In the genomic region with DNA sequence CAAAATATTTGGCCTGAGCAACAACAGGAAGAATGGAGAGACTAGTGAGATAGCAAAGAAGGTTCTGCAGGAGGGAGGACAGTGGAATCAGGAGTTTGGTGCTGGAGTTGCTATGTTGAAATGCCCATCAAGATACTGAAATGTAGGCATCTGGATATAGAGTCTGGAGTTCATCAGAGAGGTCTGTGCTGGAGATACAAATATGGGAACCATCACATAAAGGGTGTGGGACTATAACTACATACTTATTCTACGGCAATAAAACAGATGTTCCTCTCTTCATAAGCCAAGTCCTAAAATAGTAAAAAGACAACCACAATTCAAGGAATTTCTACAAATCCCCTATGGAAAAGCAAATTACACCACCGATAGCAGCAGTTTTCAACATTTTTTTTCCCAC, we compare ENCODE assay signal across 9 cellular contexts. TPM values are rescaled to one million over a fixed set of nuclear protein-coding genes. Genes with fewer than 3 reads are reported as not detected.
DNase-seq lines count a peak whose midpoint lies in the region; ATAC-seq, FAIRE-seq and TF ChIP-seq lines count a peak whose summit lies in the region.
"Had no signal": no experiment of that assay in that cellular context is flagged by ENCODE, and none has a peak within 500 bp of the region (broad histone marks: within the 10 kb centered on the region; RNA-seq: fewer than 3 reads in every experiment).

No MANE protein-coding gene starts in this region.

- H2BK5ac ChIP-seq in neuronal stem cell (ENCODE audit: low read length) = no peak overlapping the region

- H3K79me2 ChIP-seq in K562 (ENCODE audit: control insufficient read depth, insufficient read depth, low read length) = peaks cover 60% of the 10 kb centered on the region

- H3K9me1 ChIP-seq in K562 (ENCODE audit: control insufficient read depth, insufficient read depth, low read length) = no peaks in the 10 kb centered on the region

- H2BK12ac ChIP-seq in neuronal stem cell (ENCODE audit: low read length) = no peak overlapping the region

- TF ChIP-seq EP300 in K562 (IDR thresholded peaks at IDR 0.05; ENCODE audit: low read length) = no peak

- H3K36me3 Mint-ChIP-seq in HFFc6 (ENCODE audit: low read depth) = no peaks in the 10 kb centered on the region; the same call in 1 of the 2 replicates

- BruUV-seq in K562 (replicated peaks; lab: Mats Ljungman, UMichigan) = no TSS peak

- H3K27ac Mint-ChIP-seq in HFFc6 = 0 out of 2 replicates have a peak overlapping the region, but pooled peaks have one; percentile 5

- no peak overlapping the region for H3K18ac ChIP-seq in neuronal stem cell (ENCODE audit: low read length)

- H4K20me1 ChIP-seq in K562 (replicated peaks; ENCODE audit: control insufficient read depth, insufficient read depth, low read length) = peaks cover 10% of the 10 kb centered on the region

- CTCF ChIA-PET in BJ (lab: Yijun Ruan, JAX) = no interaction called here
- CTCF ChIA-PET in K562 (lab: Yijun Ruan, JAX; ENCODE audit: low intra/inter-chr PET ratio) = no interaction called here

- no peaks in the 10 kb centered on the region for H3K79me1 ChIP-seq in neuronal stem cell (ENCODE audit: low read depth, low read length)

- intact Hi-C loops in K562 (cut with micrococcal nuclease) = no loop called here

- H3K4me3 ChIP-seq in BJ (ENCODE audit: low read depth, low read length) = peak overlapping the region; percentile 73; the same call in 1 of the 2 replicates
- H3K4me3 ChIP-seq in K562 = peak overlapping the region; percentile 80
- peak overlapping the region; percentile 15 to 20 for H3K4me3 ChIP-seq in muscle layer of colon (ENCODE audit: low read depth in 1 of 2, low read length in 2 of 2)
- H3K4me3 ChIP-seq in neuronal stem cell (ENCODE audit: low read length in 2 of 2) = peak overlapping the region in 1 of 2 donors; percentile 72

- no peak overlapping the region for H4K8ac ChIP-seq in neuronal stem cell (ENCODE audit: low read depth, low read length)

- no peak overlapping the region for H3K14ac ChIP-seq in neuronal stem cell (ENCODE audit: low read length)

- TF ChIP-seq RAD21 in K562 (CRISPR knock-in tag; conservative IDR thresholded peaks at IDR 0.05 in 1 of 2, IDR thresholded peaks at IDR 0.05 in 1 of 2) = no peak

- H3K9me3 ChIP-seq in K562 (replicated peaks; ENCODE audit: control insufficient read depth, insufficient read depth, low read depth, low read length) (no peaks in the 10 kb centered on the region), muscle layer of colon (ENCODE audit: low read length) (no peaks in the 10 kb centered on the region), neuronal stem cell (replicated peaks in 1 of 2; ENCODE audit: control insufficient read depth in 2 of 2, insufficient read depth in 1 of 2, low read depth in 1 of 2, low read length in 2 of 2) (no peaks in the 10 kb centered on the region)

- POLR2A ChIA-PET in BJ (lab: Charles Lee) (no interaction called here), K562 (lab: Yijun Ruan, JAX) (no interaction called here)

- no peaks in the 10 kb centered on the region for H3K9me3 Mint-ChIP-seq in HFFc6

- TF ChIP-seq CTCF in BJ (IDR thresholded peaks at IDR 0.05; ENCODE audit: insufficient read depth, low read depth, low read length) (no peak), HFFc6 (IDR thresholded peaks at IDR 0.05) (no peak), K562 (IDR thresholded peaks at IDR 0.05 in 2 of 3, conservative IDR thresholded peaks at IDR 0.05 in 1 of 3; ENCODE audit: insufficient read depth in 2 of 3, low read depth in 1 of 3, low read length in 3 of 3) (no peak)

- H2BK120ac ChIP-seq in neuronal stem cell (ENCODE audit: low read depth, low read length) = no peak overlapping the region

- no peaks in the 10 kb centered on the region for H3K27me3 ChIP-seq in BJ (ENCODE audit: control insufficient read depth, insufficient read depth, low read length)
- no peaks in the 10 kb centered on the region for H3K27me3 ChIP-seq in K562 (ENCODE audit: control insufficient read depth in 2 of 2, insufficient read depth in 2 of 2, low read length in 2 of 2)
- no peaks in the 10 kb centered on the region for H3K27me3 ChIP-seq in muscle layer of colon (ENCODE audit: control insufficient read depth in 1 of 2, insufficient read depth in 2 of 2, low read length in 2 of 2)
- no peaks in the 10 kb centered on the region for H3K27me3 ChIP-seq in neuronal stem cell (ENCODE audit: control insufficient read depth in 3 of 3, insufficient read depth in 3 of 3, low read depth in 1 of 3, low read length in 3 of 3)

- 55% methylated on average over 2 of the region's 2 CpGs for WGBS in K562 (ENCODE audit: insufficient coverage, low coverage, missing lambda C conversion rate)
- no CpG with 5 or more reads among the region's 2 CpGs for WGBS in neuronal stem cell (ENCODE audit: extremely low coverage in 2 of 2, insufficient read length in 2 of 2, insufficient replicate concordance in 1 of 2), 2 donors

- no peak overlapping the region for H2AK5ac ChIP-seq in neuronal stem cell (ENCODE audit: low read depth, low read length)

- no peak overlapping the region for H3K4ac ChIP-seq in neuronal stem cell (ENCODE audit: low read length)

- in situ Hi-C loops in K562 (cut with MboI) = no loop called here

- H3K23ac ChIP-seq in neuronal stem cell (ENCODE audit: low read depth, low read length, poor library complexity) = no peak overlapping the region

- no peak overlapping the region for H2BK15ac ChIP-seq in neuronal stem cell (ENCODE audit: low read length)

- H3K4me1 Mint-ChIP-seq in HFFc6 (ENCODE audit: low read depth) = peaks cover 23% of the 10 kb centered on the region

- H2AFZ ChIP-seq in K562 (ENCODE audit: low read depth, low read length) = no peak overlapping the region
- H2AFZ ChIP-seq in neuronal stem cell (ENCODE audit: low read length) = no peak overlapping the region

- H3K4me2 ChIP-seq in K562 (ENCODE audit: insufficient read depth, low read length) (peak overlapping the region; percentile 76), neuronal stem cell (ENCODE audit: insufficient read depth, low read length, poor library complexity, severe bottlenecking) (no peak overlapping the region)

- H3K4me1 ChIP-seq in K562 (replicated peaks in 1 of 2; ENCODE audit: control insufficient read depth in 2 of 2, insufficient read depth in 2 of 2, low read length in 2 of 2) (peaks cover 6 to 11% of the 10 kb centered on the region in 2 experiments; a peak in 4 of 5 replicates), muscle layer of colon (ENCODE audit: insufficient read depth, low read length) (no peaks in the 10 kb centered on the region), neuronal stem cell (ENCODE audit: control insufficient read depth in 2 of 2, insufficient read depth in 1 of 2, low read depth in 1 of 2, low read length in 2 of 2) (peaks cover 5 to 8% of the 10 kb centered on the region in 2 donors)

- ATAC-seq in K562 = no peak
- no peak for ATAC-seq in GM21529 (IDR thresholded peaks at IDR 0.05; ENCODE audit: unreplicated experiment)
- no peak for ATAC-seq in HG03159 (IDR thresholded peaks at IDR 0.05; ENCODE audit: unreplicated experiment)

- H3K9ac ChIP-seq in K562 (ENCODE audit: insufficient read depth in 1 of 2, low read depth in 2 of 2, low read length in 2 of 2) (peak overlapping the region in 1 of 2 experiments; percentile 84; a peak in 1 of 4 replicates), muscle layer of colon (ENCODE audit: low read length) (no peak overlapping the region), neuronal stem cell (ENCODE audit: low read depth, low read length, poor library complexity) (no peak overlapping the region)

- no peak for TF ChIP-seq POLR2A in K562 (conservative IDR thresholded peaks at IDR 0.05)

- H3K27ac ChIP-seq in K562 (ENCODE audit: extremely low read depth, low read depth, low read length) (no peak overlapping the region), muscle layer of colon (ENCODE audit: low read depth, low read length) (no peak overlapping the region), neuronal stem cell (replicated peaks; ENCODE audit: low read length) (no peak overlapping the region)

- no peaks in the 10 kb centered on the region; the same call in 1 of the 2 replicates for H3K27me3 Mint-ChIP-seq in HFFc6 (ENCODE audit: insufficient read depth)

- no peak for FAIRE-seq in K562 (lab: Jason Lieb, UNC)

- no peak for DNase-seq in BJ (ENCODE audit: low read depth)
- DNase-seq in HFFc6 = no peak
- no peak for DNase-seq in K562 (ENCODE audit: extremely low read depth in 1 of 4, low spot score in 3 of 4)
- no peak for DNase-seq in NCI-H82 (lab: John Stamatoyannopoulos, UW)
- no peak for DNase-seq in neuronal stem cell (ENCODE audit: low spot score)
- DNase-seq: NCI-H2227 treated with DMSO at 0.1 percent for 48 hours had no signal

- peak overlapping the region; percentile 93 for H3K4me3 Mint-ChIP-seq in HFFc6

- no peak overlapping the region for H4K91ac ChIP-seq in neuronal stem cell (ENCODE audit: low read depth, low read length, poor library complexity)

- H3K36me3 ChIP-seq in BJ (ENCODE audit: control insufficient read depth, insufficient read depth, low read length) (no peaks in the 10 kb centered on the region), K562 (ENCODE audit: control insufficient read depth, insufficient read depth, low read length) (peaks cover 11% of the 10 kb centered on the region; the same call in 1 of the 3 replicates), muscle layer of colon (ENCODE audit: insufficient read depth, low read length) (no peaks in the 10 kb centered on the region), neuronal stem cell (replicated peaks in 1 of 2; ENCODE audit: control insufficient read depth in 2 of 2, insufficient read depth in 2 of 2, low read length in 2 of 2) (no peaks in the 10 kb centered on the region)

RNA-seq across cellular contexts. Expression of gene MED14, which starts 1.7 kb away (rescaled TPM):
- polyA plus RNA-seq in BJ (2011; rRNA removed) (25.9 and 37.0 TPM in 2 replicates), K562 (2011; rRNA removed) (29.2 and 32.4 TPM in 2 replicates), K562 (2014; fragmentation: Illumina TruSeq; extraction: Trizol) (24.9 and 34.0 TPM in 2 replicates), K562 (2014; fragmentation: Nextera tagmentation; extraction: Ambion mirVana) (10 to 100 TPM in 1 of 2 experiments, 1 to 10 TPM in 1; 9.2 to 13.0 TPM), K562 (2014; rRNA removed) (22.5 and 29.9 TPM in 2 replicates)
- polyA minus RNA-seq in BJ (2011; rRNA and poly(A)+ RNA removed) = 29.6 and 34.4 TPM in 2 replicates
- 10 to 100 TPM; 29.0 to 40.5 (median 38.2) TPM for total RNA-seq in HFFc6 (2021; fragmentation: NEBNext Ultra II Directional; extraction: Animal tissue kit (Norgen Biotek cat#: 25700))
- 88.7 and 229 TPM in 2 replicates for total RNA-seq in K562 (2011; cell fraction: chromatin; rRNA removed; ENCODE audit: low replicate concordance)
- total RNA-seq in K562 (2011; cell fraction: nucleolus; rRNA removed) = 26.5 and 33.0 TPM in 2 replicates
- total RNA-seq in K562 (2011; cell fraction: nucleoplasm; rRNA removed) = 83.7 and 89.4 TPM in 2 replicates
- total RNA-seq in K562 (2014; rRNA removed) (11.5 and 19.1 TPM in 2 replicates), K562 (2014; rRNA removed; fragmentation: Illumina TruSeq; extraction: Trizol) (15.1 and 18.4 TPM in 2 replicates), K562 (2015; rRNA removed; fragmentation: Illumina TruSeq; extraction: Trizol) (18.4 and 18.7 TPM in 2 replicates), K562 (2021) (30.5 and 35.3 TPM in 2 replicates)
- polyA plus RNA-seq in K562 (2011; cell fraction: cytosol; rRNA removed) = 19.5 and 22.7 TPM in 2 replicates
- polyA plus RNA-seq in K562 (2011; cell fraction: nucleus; rRNA removed) = 72.6 and 74.7 TPM in 2 replicates
- polyA plus RNA-seq in K562 (2012) = 18.0 and 18.2 TPM in 2 replicates
- polyA minus RNA-seq in K562 (2011; rRNA and poly(A)+ RNA removed) = 33.9 and 45.0 TPM in 2 replicates
- 14.0 and 28.5 TPM in 2 replicates for polyA minus RNA-seq in K562 (2011; cell fraction: cytosol; rRNA and poly(A)+ RNA removed)
- 39.9 and 54.0 TPM in 2 replicates for polyA minus RNA-seq in K562 (2011; cell fraction: nucleus; rRNA and poly(A)+ RNA removed)
- polyA plus RNA-seq in neuronal stem cell (2013, experiment 1 of 2) = 42.0 TPM
- 43.0 TPM for polyA plus RNA-seq in neuronal stem cell (2013, experiment 2 of 2)
